31 cellular contexts compared by ENCODE assay signal in genomic region chr2:177748360-177748759, GRCh38.
"Had no signal": no experiment of that assay in that cellular context is flagged by ENCODE, and none has a peak within 500 bp of the region (broad histone marks: within the 10 kb centered on the region; RNA-seq: fewer than 3 reads in every experiment).

No MANE protein-coding gene starts in this region.

- H3K27me3 ChIP-seq: brain microvascular endothelial cell, Peyer's patch, SJSA1 had no signal

- H3K27ac Mint-ChIP-seq: activated CD4-positive, alpha-beta T cell treated with anti-CD3 and anti-CD28 coated beads, Interleukin-2, amount 10 ng/mL, durations not matched to agents 24 days and 14 days; activated CD8-positive, alpha-beta T cell treated with anti-CD3 and anti-CD28 coated beads for 36 hours; activated naive CD4-positive, alpha-beta T cell treated with anti-CD3 and anti-CD28 coated beads for 36 hours; activated naive CD8-positive, alpha-beta T cell; activated naive CD8-positive, alpha-beta T cell treated with anti-CD3 and anti-CD28 coated beads, Interleukin-2, amount 50 U/mL, for 24 hours; T-helper 1 cell treated with Interleukin-12 subunit alpha and Interleukin-12 subunit beta and Interleukin-4 antibody, amounts not matched to agents 30 μg/mL and 1 μg/mL, for 36 hours; T-helper 2 cell treated with Interferon-gamma antibody and Interleukin-4, amounts not matched to agents 5 μg/mL and 100 μg/mL, for 36 hours had no signal

- DNase-seq: activated CD4-positive, alpha-beta T cell treated with anti-CD3 and anti-CD28 coated beads, Interleukin-2, amount 10 ng/mL, durations not matched to agents 24 days and 14 days; activated CD4-positive, alpha-beta T cell treated with anti-CD3 and anti-CD28 coated beads, Interleukin-2, amount 50 U/mL, for 4 hours; activated CD8-positive, alpha-beta T cell treated with anti-CD3 and anti-CD28 coated beads for 36 hours; activated gamma-delta T cell treated with Interleukin-2 at 50 U/mL for 16 hours; activated naive CD4-positive, alpha-beta T cell treated with anti-CD3 and anti-CD28 coated beads for 36 hours; activated naive CD8-positive, alpha-beta T cell treated with anti-CD3 and anti-CD28 coated beads, Interleukin-2, amount 50 U/mL, for 24 hours; activated T-cell treated with anti-CD3 and anti-CD28 coated beads, Interleukin-2, amount 50 U/mL, for 1 hour; amniotic stem cell; aorta; brain microvascular endothelial cell; central memory CD4-positive, alpha-beta T cell; Karpas-422; KBM-7; NCI-H1105; NCI-H1417 treated with DMSO at 0.1 percent for 48 hours; NCI-H187 treated with DMSO at 0.1 percent for 48 hours; NCI-H2081; NCI-H2171 treated with DMSO at 0.1 percent for 48 hours; NCI-H2227 treated with DMSO at 0.1 percent for 48 hours; NCI-H446 treated with DMSO at 0.1 percent for 48 hours; NCI-H524 treated with DMSO at 0.1 percent for 48 hours; PC-3; Peyer's patch; RPMI8226; SHP77 treated with DMSO at 0.1 percent for 48 hours; SK-N-SH; WERI-Rb-1 had no signal

- H3K4me1 ChIP-seq: Peyer's patch, SJSA1 had no signal

- H3K27me3 Mint-ChIP-seq: activated naive CD8-positive, alpha-beta T cell treated with anti-CD3 and anti-CD28 coated beads, Interleukin-2, amount 50 U/mL, for 24 hours had no signal

- H3K4me3 Mint-ChIP-seq: activated CD4-positive, alpha-beta T cell treated with anti-CD3 and anti-CD28 coated beads, Interleukin-2, amount 10 ng/mL, durations not matched to agents 24 days and 14 days; activated CD8-positive, alpha-beta T cell treated with anti-CD3 and anti-CD28 coated beads for 36 hours; activated naive CD4-positive, alpha-beta T cell treated with anti-CD3 and anti-CD28 coated beads for 36 hours; activated naive CD8-positive, alpha-beta T cell; activated naive CD8-positive, alpha-beta T cell treated with anti-CD3 and anti-CD28 coated beads, Interleukin-2, amount 50 U/mL, for 24 hours; T-helper 1 cell treated with Interleukin-12 subunit alpha and Interleukin-12 subunit beta and Interleukin-4 antibody, amounts not matched to agents 30 μg/mL and 1 μg/mL, for 36 hours; T-helper 2 cell treated with Interferon-gamma antibody and Interleukin-4, amounts not matched to agents 5 μg/mL and 100 μg/mL, for 36 hours had no signal

- H3K9me3 Mint-ChIP-seq: activated CD4-positive, alpha-beta T cell treated with anti-CD3 and anti-CD28 coated beads, Interleukin-2, amount 10 ng/mL, durations not matched to agents 24 days and 14 days; activated CD8-positive, alpha-beta T cell treated with anti-CD3 and anti-CD28 coated beads for 36 hours; activated naive CD4-positive, alpha-beta T cell treated with anti-CD3 and anti-CD28 coated beads for 36 hours; activated naive CD8-positive, alpha-beta T cell treated with anti-CD3 and anti-CD28 coated beads, Interleukin-2, amount 50 U/mL, for 24 hours; T-helper 1 cell treated with Interleukin-12 subunit alpha and Interleukin-12 subunit beta and Interleukin-4 antibody, amounts not matched to agents 30 μg/mL and 1 μg/mL, for 36 hours; T-helper 2 cell treated with Interferon-gamma antibody and Interleukin-4, amounts not matched to agents 5 μg/mL and 100 μg/mL, for 36 hours had no signal

- H3K9me3 ChIP-seq: Peyer's patch, SJSA1, SK-N-SH had no signal

- H3K4me1 Mint-ChIP-seq: activated CD4-positive, alpha-beta T cell treated with anti-CD3 and anti-CD28 coated beads, Interleukin-2, amount 10 ng/mL, durations not matched to agents 24 days and 14 days; activated naive CD8-positive, alpha-beta T cell treated with anti-CD3 and anti-CD28 coated beads, Interleukin-2, amount 50 U/mL, for 24 hours had no signal

- H3K9ac ChIP-seq: SK-N-SH had no signal

- H3K36me3 ChIP-seq: brain microvascular endothelial cell, Peyer's patch, SJSA1, WERI-Rb-1 had no signal

- H3K4me3 ChIP-seq: Peyer's patch, SJSA1 had no signal

- ATAC-seq: activated CD8-positive, alpha-beta T cell treated with anti-CD3 and anti-CD28 coated beads for 36 hours; activated naive CD8-positive, alpha-beta T cell treated with anti-CD3 and anti-CD28 coated beads, Interleukin-2, amount 50 U/mL, for 24 hours; PC-3 had no signal
